Comparison of ENCODE assay signal across 27 cellular contexts in genomic region chr21:44415073-44416025, GRCh38. TPM values are rescaled to one million over a fixed set of nuclear protein-coding genes. Genes with fewer than 3 reads are reported as not detected.
A peak's percentile ranks its signal among the peaks of the same experiment; 100 is the strongest.
DNase-seq lines count a peak whose midpoint lies in the region; ATAC-seq, FAIRE-seq and TF ChIP-seq lines count a peak whose summit lies in the region.
"Had no signal": no experiment of that assay in that cellular context is flagged by ENCODE, and none has a peak within 500 bp of the region (broad histone marks: within the 10 kb centered on the region; RNA-seq: fewer than 3 reads in every experiment).

No MANE protein-coding gene starts in this region.

- H3K79me2 ChIP-seq in HepG2 (ENCODE audit: insufficient read depth, low read length): no peaks in the 10 kb centered on the region

- H3K27me3 ChIP-seq in HepG2 (ENCODE audit: control insufficient read depth in 1 of 2, insufficient read depth in 2 of 2, low read length in 2 of 2) (peaks cover 0 to 16% of the 10 kb centered on the region in 2 experiments; a peak in 2 of 5 replicates), spleen (replicated peaks in 1 of 7) (no peaks in the 10 kb centered on the region), esophagus squamous epithelium (peaks cover 0 to 35% (median 0%) of the 10 kb centered on the region in 4 donors)

- no peak overlapping the region for H2AFZ ChIP-seq in HepG2 (ENCODE audit: low read length)

- TF ChIP-seq RAD21 in HepG2 (CRISPR knock-in tag; IDR thresholded peaks at IDR 0.05): no peak

- no peak overlapping the region for H3K27ac Mint-ChIP-seq in WTC11
- H3K27ac Mint-ChIP-seq: activated CD4-positive, alpha-beta T cell treated with anti-CD3 and anti-CD28 coated beads for 36 hours; activated naive CD8-positive, alpha-beta T cell treated with anti-CD3 and anti-CD28 coated beads, Interleukin-2, amount 50 U/mL, for 24 hours; activated T-helper 1 cell treated with anti-CD3 and anti-CD28 coated beads, Interleukin-12 subunit alpha, Interleukin-12 subunit beta, Interleukin-2, Interleukin-4 antibody, amounts not matched to agents 30 ng/mL and 10 ng/mL and 1 ng/mL, durations not matched to agents 14 hours and 24 hours and 36 hours; CD4-positive, alpha-beta memory T cell; natural killer cell treated with Interleukin-12 subunit alpha and Interleukin-12 subunit beta and Interleukin-15 and Interleukin-18, amount 100 ng/mL, for 72 hours had no signal

- H3K4me2 ChIP-seq in HepG2 (ENCODE audit: low read depth, low read length): no peak overlapping the region

- FAIRE-seq in HepG2 (lab: Jason Lieb, UNC): no peak
- FAIRE-seq: A204.1, G401.6, urothelium cell line had no signal

- H3K4me1 ChIP-seq in HepG2 (ENCODE audit: insufficient read depth, low read length): no peaks in the 10 kb centered on the region
- H3K4me1 ChIP-seq in spleen: no peaks in the 10 kb centered on the region
- H3K4me1 ChIP-seq in esophagus squamous epithelium: no peaks in the 10 kb centered on the region

- H3K4me3 ChIP-seq in HepG2 (replicated peaks in 1 of 3; ENCODE audit: insufficient read depth in 1 of 3, low read depth in 2 of 3, low read length in 3 of 3) (no peak overlapping the region), spleen (no peak overlapping the region), esophagus squamous epithelium (no peak overlapping the region)

- no peak overlapping the region for H3K27ac ChIP-seq in HepG2 (ENCODE audit: extremely low read length, insufficient read depth, low read length)
- H3K27ac ChIP-seq in spleen: no peak overlapping the region
- H3K27ac ChIP-seq in esophagus squamous epithelium: no peak overlapping the region

- POLR2A ChIA-PET in WTC11 (lab: Charles Lee) (no interaction called here), HepG2 (lab: Yijun Ruan, JAX) (no interaction called here)

- H3K9ac ChIP-seq in HepG2 (ENCODE audit: insufficient read depth, low read depth, low read length): no peak overlapping the region

- H3K9me3 Mint-ChIP-seq in WTC11: peaks cover 15% of the 10 kb centered on the region

- peaks cover 11% of the 10 kb centered on the region; the same call in 1 of the 2 replicates for H3K36me3 Mint-ChIP-seq in WTC11

- intact Hi-C loops in HepG2 (cut with micrococcal nuclease; ENCODE audit: unreplicated experiment): no loop called here
- intact Hi-C loops in spleen (cut with DNase I; ENCODE audit: low total_unique reads): no loop called here
- intact Hi-C loops in esophagus squamous epithelium (cut with DNase I): no loop called here

- DNase-seq in activated effector memory CD4-positive, alpha-beta T cell treated with anti-CD3 and anti-CD28 coated beads, Interleukin-2, amount 50 U/mL, for 16 hours: peak; percentile 37
- no peak for DNase-seq in activated effector memory CD4-positive, alpha-beta T cell treated with Interleukin-2 at 50 U/mL for 16 hours
- DNase-seq in WTC11 (ENCODE audit: low spot score) (no peak), HepG2 (ENCODE audit: low spot score) (no peak), spleen (peak; percentile 27), KG1 (lab: John Stamatoyannopoulos, UW) (no peak), esophagus squamous epithelium (lab: John Stamatoyannopoulos, UW) (no peak)
- DNase-seq: activated CD4-positive, alpha-beta T cell treated with anti-CD3 and anti-CD28 coated beads for 36 hours; activated CD8-positive, alpha-beta memory T cell treated with anti-CD3 and anti-CD28 coated beads for 24 hours; activated naive CD8-positive, alpha-beta T cell treated with anti-CD3 and anti-CD28 coated beads, Interleukin-2, amount 50 U/mL, for 24 hours; AML-193; CD4-positive, alpha-beta memory T cell; cerebellar nuclear complex; effector CD4-positive, alpha-beta T cell; erythroblast; foreskin fibroblast; KBM-7; left ventricle myocardium superior; NCI-H146; NCI-H524 treated with DMSO at 0.1 percent for 48 hours had no signal

- ATAC-seq in WTC11: peak; percentile 50; the same call in 1 of the 2 replicates
- peak; percentile 46; the same call in 2 of the 3 replicates for ATAC-seq in HepG2
- no peak for ATAC-seq in GM18861 (IDR thresholded peaks at IDR 0.05; ENCODE audit: unreplicated experiment)
- ATAC-seq: activated CD4-positive, alpha-beta T cell treated with anti-CD3 and anti-CD28 coated beads for 36 hours; activated naive CD8-positive, alpha-beta T cell treated with anti-CD3 and anti-CD28 coated beads, Interleukin-2, amount 50 U/mL, for 24 hours; left ventricle myocardium superior; natural killer cell treated with Interleukin-12 subunit alpha and Interleukin-12 subunit beta and Interleukin-15 and Interleukin-18, amount 100 ng/mL, for 72 hours; Panc1 had no signal

- WGBS in HepG2 (ENCODE audit: low lambda C conversion rate): 44% methylated on average over 20 of the region's 24 CpGs
- 71 to 84% (median 83%) methylated on average over 24 of the region's 24 CpGs for WGBS in spleen, 5 donors
- WGBS in esophagus squamous epithelium, 2 donors: 62 to 69% methylated on average over 20 to 24 of the region's 24 CpGs

- no peaks in the 10 kb centered on the region for H3K27me3 Mint-ChIP-seq in WTC11 (ENCODE audit: low read depth)
- H3K27me3 Mint-ChIP-seq: activated CD4-positive, alpha-beta T cell treated with anti-CD3 and anti-CD28 coated beads for 36 hours; activated naive CD8-positive, alpha-beta T cell treated with anti-CD3 and anti-CD28 coated beads, Interleukin-2, amount 50 U/mL, for 24 hours; natural killer cell treated with Interleukin-12 subunit alpha and Interleukin-12 subunit beta and Interleukin-15 and Interleukin-18, amount 100 ng/mL, for 72 hours had no signal

- BruUV-seq in HepG2 (replicated peaks; lab: Mats Ljungman, UMichigan): no TSS peak

- H3K4me1 Mint-ChIP-seq in WTC11: no peaks in the 10 kb centered on the region
- H3K4me1 Mint-ChIP-seq: activated CD4-positive, alpha-beta T cell treated with anti-CD3 and anti-CD28 coated beads for 36 hours; activated naive CD8-positive, alpha-beta T cell treated with anti-CD3 and anti-CD28 coated beads, Interleukin-2, amount 50 U/mL, for 24 hours had no signal

- TF ChIP-seq EP300 in HepG2 (IDR thresholded peaks at IDR 0.05; ENCODE audit: low read depth in 2 of 2, low read length in 2 of 2): no peak
- TF ChIP-seq EP300 in HepG2 (CRISPR knock-in tag; IDR thresholded peaks at IDR 0.05; ENCODE audit: borderline replicate concordance): no peak

- no peak overlapping the region for H3K4me3 Mint-ChIP-seq in WTC11
- H3K4me3 Mint-ChIP-seq: activated CD4-positive, alpha-beta T cell treated with anti-CD3 and anti-CD28 coated beads for 36 hours; activated naive CD8-positive, alpha-beta T cell treated with anti-CD3 and anti-CD28 coated beads, Interleukin-2, amount 50 U/mL, for 24 hours; activated T-helper 1 cell treated with anti-CD3 and anti-CD28 coated beads, Interleukin-12 subunit alpha, Interleukin-12 subunit beta, Interleukin-2, Interleukin-4 antibody, amounts not matched to agents 30 ng/mL and 10 ng/mL and 1 ng/mL, durations not matched to agents 14 hours and 24 hours and 36 hours; CD4-positive, alpha-beta memory T cell; natural killer cell treated with Interleukin-12 subunit alpha and Interleukin-12 subunit beta and Interleukin-15 and Interleukin-18, amount 100 ng/mL, for 72 hours had no signal

- TF ChIP-seq CTCF in WTC11 (IDR thresholded peaks at IDR 0.05) (no peak), HepG2 (CRISPR knock-in tag; IDR thresholded peaks at IDR 0.05) (no peak), spleen (IDR thresholded peaks at IDR 0.05 in 8 of 11, conservative IDR thresholded peaks at IDR 0.05 in 3 of 11) (no peak), esophagus squamous epithelium (IDR thresholded peaks at IDR 0.05) (no peak)

- H3K9me3 ChIP-seq in HepG2 (ENCODE audit: low read length): peaks cover 6% of the 10 kb centered on the region; the same call in 1 of the 2 replicates
- no peaks in the 10 kb centered on the region for H3K9me3 ChIP-seq in spleen
- H3K9me3 ChIP-seq in esophagus squamous epithelium: peaks cover 0 to 7% (median 0%) of the 10 kb centered on the region in 3 donors

- in situ Hi-C loops in HepG2 (cut with HindIII; ENCODE audit: extremely low pct_ligation_motif_present, low pct_unique_long_range_greater_than_20kb): no loop called here

- no peak for TF ChIP-seq POLR2A in HepG2 (IDR thresholded peaks at IDR 0.05; ENCODE audit: insufficient read depth in 1 of 2, low read depth in 2 of 2, low read length in 2 of 2)
- TF ChIP-seq POLR2A in spleen (IDR thresholded peaks at IDR 0.05): no peak
- no peak for TF ChIP-seq POLR2A in esophagus squamous epithelium (IDR thresholded peaks at IDR 0.05)

- no peaks in the 10 kb centered on the region for H4K20me1 ChIP-seq in HepG2 (ENCODE audit: insufficient read depth, low read length)

- CTCF ChIA-PET in WTC11 (lab: Charles Lee) (interaction anchor here (1.0 kb wide), 1 partner anchor 29 kb away, joined by 4 read pairs; no protein-coding TSS in a partner anchor), HepG2 (lab: Yijun Ruan, JAX; ENCODE audit: low intra/inter-chr PET ratio, low total read pairs) (no interaction called here)

- H3K36me3 ChIP-seq in HepG2 (replicated peaks in 1 of 2; ENCODE audit: control insufficient read depth in 1 of 2, insufficient read depth in 2 of 2, low read length in 2 of 2) (no peaks in the 10 kb centered on the region), spleen (peaks cover 0 to 63% (median 26%) of the 10 kb centered on the region in 6 donors), esophagus squamous epithelium (no peaks in the 10 kb centered on the region)

RNA-seq across cellular contexts. Expression of gene LRRC3, which starts 40.0 kb away (rescaled TPM):
- total RNA-seq in WTC11 (2021) (4.4 to 5.7 TPM (median 4.7 TPM) in 3 replicates), HepG2 (2016; rRNA removed; fragmentation: Illumina TruSeq; extraction: Trizol) (3.9 and 4.8 TPM in 2 replicates), spleen (1 to 10 TPM; 1.3 to 4.9 (median 3.4) TPM), esophagus squamous epithelium (1 to 10 TPM in 2 of 4 donors, under 1 TPM in 2; 0.57 to 2.9 (median 1.1) TPM)
- 0.97 and 1.1 TPM in 2 replicates for total RNA-seq in HepG2 (2016; cell fraction: cytosol; rRNA removed; fragmentation: Illumina TruSeq; extraction: Trizol; ENCODE audit: low read depth)
- total RNA-seq in HepG2 (2016; cell fraction: insoluble cytoplasmic fraction; rRNA removed; fragmentation: Illumina TruSeq; extraction: Trizol): 3.1 and 4.8 TPM in 2 replicates
- 3.5 and 4.4 TPM in 2 replicates for total RNA-seq in HepG2 (2016; cell fraction: membrane; rRNA removed; fragmentation: Illumina TruSeq; extraction: Trizol)
- total RNA-seq in HepG2 (2016; cell fraction: nucleus; rRNA removed; fragmentation: Illumina TruSeq; extraction: Trizol): 5.2 and 5.7 TPM in 2 replicates
- polyA plus RNA-seq in HepG2 (2011; rRNA removed) (16.5 and 24.3 TPM in 2 replicates), spleen (under 1 TPM; 0.24 to 0.86 (median 0.26) TPM)
- polyA plus RNA-seq in HepG2 (2011; cell fraction: cytosol; rRNA removed): 17.5 and 19.8 TPM in 2 replicates
- 25.9 and 31.8 TPM in 2 replicates for polyA plus RNA-seq in HepG2 (2011; cell fraction: nucleus; rRNA removed)
- polyA plus RNA-seq in HepG2 (2012): 24.1 and 27.1 TPM in 2 replicates
- 0.99 and 1.3 TPM in 2 replicates for polyA plus RNA-seq in HepG2 (2016; cell fraction: cytosol; fragmentation: Illumina TruSeq; extraction: Trizol; ENCODE audit: low read depth)
- polyA plus RNA-seq in HepG2 (2016; cell fraction: insoluble cytoplasmic fraction; fragmentation: Illumina TruSeq; extraction: Trizol; ENCODE audit: low read depth): 4.4 and 5.5 TPM in 2 replicates
- polyA plus RNA-seq in HepG2 (2016; cell fraction: membrane; fragmentation: Illumina TruSeq; extraction: Trizol; ENCODE audit: low read depth): 2.9 and 3.4 TPM in 2 replicates
- polyA plus RNA-seq in HepG2 (2016; cell fraction: nucleus; fragmentation: Illumina TruSeq; extraction: Trizol; ENCODE audit: insufficient read depth, low read depth): 10.0 TPM in 2 replicates
- polyA minus RNA-seq in HepG2 (2011; rRNA and poly(A)+ RNA removed; ENCODE audit: low replicate concordance): 3.8 and 34.5 TPM in 2 replicates
- polyA minus RNA-seq in HepG2 (2011; cell fraction: cytosol; rRNA and poly(A)+ RNA removed): 16.0 and 20.9 TPM in 2 replicates
- 10.4 and 13.4 TPM in 2 replicates for polyA minus RNA-seq in HepG2 (2011; cell fraction: nucleus; rRNA and poly(A)+ RNA removed)

Comparison
In these comparisons a context has a peak if more than half of its experiments do, and no peak if none do; other contexts are left out.
1. DNase-seq: peak in activated effector memory CD4-positive, alpha-beta T cell treated with anti-CD3 and anti-CD28 coated beads, Interleukin-2, amount 50 U/mL, for 16 hours (single experiment) and spleen (single experiment); none in activated effector memory CD4-positive, alpha-beta T cell treated with Interleukin-2 at 50 U/mL for 16 hours (single experiment), WTC11 (single experiment), HepG2 (single experiment), KG1 (single experiment) and esophagus squamous epithelium (single experiment).